Comparison of ENCODE assay signal across 22 cellular contexts in the genomic region with DNA sequence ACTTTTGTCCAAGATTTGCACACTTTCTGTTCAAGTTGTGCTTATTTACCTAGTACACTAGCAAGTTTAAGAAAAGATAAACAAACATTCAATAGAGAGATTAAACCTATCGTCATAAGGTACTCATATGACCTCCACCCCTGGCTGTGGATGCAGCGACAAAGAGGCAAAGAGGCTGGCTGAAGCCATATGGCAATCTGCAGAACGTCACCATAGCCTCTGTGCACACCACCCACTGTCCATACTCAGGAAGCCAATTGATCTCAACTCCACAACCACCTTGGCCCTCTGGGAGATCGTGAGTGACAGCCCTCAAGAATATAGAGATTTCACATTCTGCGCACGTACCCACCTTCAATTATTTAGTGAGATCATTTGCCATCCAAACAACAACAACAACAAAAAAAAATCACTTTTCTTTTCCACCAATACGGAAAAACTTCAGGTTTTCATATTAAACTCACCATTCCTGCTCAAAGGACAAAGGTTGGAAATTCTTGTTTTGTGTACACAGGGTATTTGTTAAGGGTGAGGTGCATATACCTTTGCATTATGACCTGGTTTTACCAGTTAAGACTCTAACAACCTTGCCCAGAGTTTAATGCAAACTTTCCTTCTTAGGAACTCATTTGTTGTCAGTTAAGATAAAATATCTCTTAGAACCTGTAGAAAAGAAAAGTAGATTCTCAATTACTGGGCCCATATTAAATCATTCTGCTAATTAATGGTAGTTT.
"Had no signal": no experiment of that assay in that cellular context is flagged by ENCODE, and none has a peak within 500 bp of the region (broad histone marks: within the 10 kb centered on the region; RNA-seq: fewer than 3 reads in every experiment).

No MANE protein-coding gene starts in this region.

- DNase-seq: activated CD4-positive, alpha-beta T cell treated with anti-CD3 and anti-CD28 coated beads, Interleukin-2, amount 10 ng/mL, durations not matched to agents 7 days and 5 days; activated CD8-positive, alpha-beta memory T cell treated with anti-CD3 and anti-CD28 coated beads, Interleukin-2, amount 10 ng/mL, durations not matched to agents 7 days and 5 days; activated CD8-positive, alpha-beta T cell treated with anti-CD3 and anti-CD28 coated beads for 36 hours; activated gamma-delta T cell treated with Interleukin-2 at 50 U/mL for 16 hours; activated T-cell treated with anti-CD3 and anti-CD28 coated beads for 4 hours; anterior cingulate cortex; body of pancreas; effector CD4-positive, alpha-beta T cell; erythroblast; foreskin fibroblast; kidney; left lung; naive thymus-derived CD8-positive, alpha-beta T cell; spleen; stimulated activated CD4-positive, alpha-beta T cell treated with anti-CD3 and anti-CD28 coated beads, Interleukin-4, amount 100 ng/mL, for 24 hours; stimulated activated naive CD8-positive, alpha-beta T cell treated with anti-CD3 and anti-CD28 coated beads, Interleukin-15, Interleukin-2, amounts not matched to agents 100 U/mL and 50 U/mL, for 24 hours; substantia nigra; thyroid gland had no signal

- H3K4me1 ChIP-seq: body of pancreas, left lung, spleen, thyroid gland had no signal

- H3K4me3 ChIP-seq: body of pancreas, cardiac muscle cell, left lung, lung, neural progenitor cell, spleen, thyroid gland had no signal

- H3K27me3 ChIP-seq: body of pancreas, cardiac muscle cell, left lung, neural progenitor cell, spleen, thyroid gland had no signal

- H3K27ac ChIP-seq: body of pancreas, cardiac muscle cell, left lung, neural progenitor cell, spleen, thyroid gland had no signal

- H3K9me3 ChIP-seq: body of pancreas, thyroid gland had no signal

- ATAC-seq: activated CD4-positive, CD25-positive, alpha-beta regulatory T cell treated with anti-CD3 and anti-CD28 coated beads, Interleukin-2, amount 50 U/mL, for 24 hours; activated CD8-positive, alpha-beta memory T cell treated with anti-CD3 and anti-CD28 coated beads, Interleukin-2, amount 10 ng/mL, durations not matched to agents 7 days and 5 days; activated CD8-positive, alpha-beta T cell treated with anti-CD3 and anti-CD28 coated beads for 36 hours; body of pancreas; left lung; naive thymus-derived CD8-positive, alpha-beta T cell; stimulated activated naive CD8-positive, alpha-beta T cell treated with anti-CD3 and anti-CD28 coated beads, Interleukin-15, Interleukin-2, amounts not matched to agents 100 U/mL and 50 U/mL, for 24 hours had no signal

- H3K36me3 ChIP-seq: cardiac muscle cell, left lung, neural progenitor cell, spleen, thyroid gland had no signal
